Comparison of ENCODE assay signal across 1 cellular context in genomic region chr21:45491623-45492022, GRCh38.
TF ChIP-seq lines count a peak whose summit lies in the region.

No MANE protein-coding gene starts in this region.

TF ChIP-seq in WTC11, 78 proteins besides CTCF, POLR2A, EP300 and RAD21 (continued from another document):
- no peak for TF ChIP-seq AFF4 (CRISPR knock-in tag; IDR thresholded peaks at IDR 0.05; ENCODE audit: borderline replicate concordance)
